Comparison of ENCODE assay signal across 19 cellular contexts in genomic region chr11:45799562-45799961, GRCh38. TPM values are rescaled to one million over a fixed set of nuclear protein-coding genes. Genes with fewer than 3 reads are reported as not detected.
DNase-seq lines count a peak whose midpoint lies in the region; ATAC-seq and TF ChIP-seq lines count a peak whose summit lies in the region.
"Had no signal": no experiment of that assay in that cellular context is flagged by ENCODE, and none has a peak within 500 bp of the region (broad histone marks: within the 10 kb centered on the region; RNA-seq: fewer than 3 reads in every experiment).

No MANE protein-coding gene starts in this region.

- DNase-seq in right atrium auricular region (ENCODE audit: low spot score) (peak; percentile 26), Right ventricle myocardium inferior (ENCODE audit: missing footprints) (no peak), right lobe of liver (peak in 1 of 3 donors; percentile 15), osteocyte (ENCODE audit: extremely low spot score, unreplicated experiment) (peak; percentile 40), Kasumi-1 (lab: John Stamatoyannopoulos, UW) (no peak)
- DNase-seq: 8988T, Karpas-422, MV-4-11, NCI-H1436 treated with DMSO at 0.1 percent for 48 hours, NCI-H1930, NCI-H2107, NCI-H524 treated with DMSO at 0.1 percent for 48 hours, NCI-H774, PC-3 had no signal

- H3K9me3 ChIP-seq in right atrium auricular region, result no peaks in the 10 kb centered on the region
- H3K9me3 ChIP-seq in right lobe of liver, result no peaks in the 10 kb centered on the region
- H3K9me3 ChIP-seq: SJSA1 had no signal

- no peaks in the 10 kb centered on the region for H3K36me3 ChIP-seq in right atrium auricular region
- H3K36me3 ChIP-seq in right lobe of liver, result no peaks in the 10 kb centered on the region
- H3K36me3 ChIP-seq: SJSA1 had no signal

- H3K4me1 Mint-ChIP-seq in osteocyte (ENCODE audit: unreplicated experiment), result peaks cover 7% of the 10 kb centered on the region

- no peak overlapping the region for H3K27ac Mint-ChIP-seq in osteocyte (ENCODE audit: unreplicated experiment)

- H3K36me3 Mint-ChIP-seq in osteocyte (ENCODE audit: unreplicated experiment), result no peaks in the 10 kb centered on the region

- no peak for TF ChIP-seq POLR2A in right lobe of liver (IDR thresholded peaks at IDR 0.05)

- TF ChIP-seq CTCF in right atrium auricular region (IDR thresholded peaks at IDR 0.05) (no peak), right lobe of liver (IDR thresholded peaks at IDR 0.05) (no peak), osteocyte (IDR thresholded peaks at IDR 0.05) (no peak)

- H3K9me3 Mint-ChIP-seq in osteocyte (ENCODE audit: unreplicated experiment), result no peaks in the 10 kb centered on the region

- H3K4me3 Mint-ChIP-seq in osteocyte (ENCODE audit: unreplicated experiment), result no peak overlapping the region

- 63% methylated on average over 3 of the region's 3 CpGs for WGBS in right lobe of liver (ENCODE audit: insufficient coverage, low coverage, low lambda C conversion rate, missing lambda C conversion rate)

- no peak overlapping the region for H3K4me3 ChIP-seq in right atrium auricular region
- H3K4me3 ChIP-seq in right lobe of liver, result no peak overlapping the region
- H3K4me3 ChIP-seq: SJSA1 had no signal

- intact Hi-C loops in Right ventricle myocardium inferior (cut with DNase I), result no loop called here
- intact Hi-C loops in right lobe of liver (cut with DNase I), result no loop called here

- H3K4me1 ChIP-seq in right atrium auricular region (no peaks in the 10 kb centered on the region), right lobe of liver (peaks cover 0 to 35% (median 16%) of the 10 kb centered on the region in 4 donors)

- H3K27ac ChIP-seq in right atrium auricular region, result no peak overlapping the region
- peak overlapping the region; percentile 87 to 94 (median 91) for H3K27ac ChIP-seq in right lobe of liver
- H3K27ac ChIP-seq: HL-60, SJSA1 had no signal

- peaks cover 4% of the 10 kb centered on the region for H3K27me3 Mint-ChIP-seq in osteocyte (ENCODE audit: unreplicated experiment)

- ATAC-seq in Right ventricle myocardium inferior (no peak), right lobe of liver (no peak), GM19467 (IDR thresholded peaks at IDR 0.05; ENCODE audit: unreplicated experiment) (no peak), HG03139 (IDR thresholded peaks at IDR 0.05; ENCODE audit: unreplicated experiment) (no peak)
- ATAC-seq: HCT116, PC-3 had no signal

- H3K27me3 ChIP-seq in right atrium auricular region (no peaks in the 10 kb centered on the region), right lobe of liver (no peaks in the 10 kb centered on the region)

RNA-seq across cellular contexts. Expression of gene SLC35C1, which starts 5.4 kb away (rescaled TPM):
- total RNA-seq in right atrium auricular region (10 to 100 TPM in 1 of 2 donors, 1 to 10 TPM in 1; 5.2 to 11.6 TPM), Right ventricle myocardium inferior (6.0 TPM), right lobe of liver (100 to 1,000 TPM in 3 of 6 experiments, 10 to 100 TPM in 3; 11.6 to 134 (median 83.9) TPM), osteocyte (17.5 and 18.0 TPM in 2 replicates)

RNA-seq across cellular contexts. Expression of gene CRY2, which starts 47.7 kb away (rescaled TPM):
- 10 to 100 TPM; 43.0 to 62.9 TPM for total RNA-seq in right atrium auricular region
- total RNA-seq in Right ventricle myocardium inferior, result 69.8 TPM
- 100 to 1,000 TPM in 1 of 6 experiments, 10 to 100 TPM in 5; 19.6 to 104 (median 31.5) TPM for total RNA-seq in right lobe of liver
- 18.2 and 18.6 TPM in 2 replicates for total RNA-seq in osteocyte

Comparison
In these comparisons a context has a peak if more than half of its experiments do, and no peak if none do; other contexts are left out.
1. DNase-seq: peak in right atrium auricular region (single experiment) and osteocyte (single experiment); none in Right ventricle myocardium inferior (single experiment) and Kasumi-1 (0 of 2).
2. H3K27ac ChIP-seq: peak in right lobe of liver (3 of 3); none in right atrium auricular region (0 of 2).